Comparison of ENCODE assay signal across 1 cellular context in the genomic region with DNA sequence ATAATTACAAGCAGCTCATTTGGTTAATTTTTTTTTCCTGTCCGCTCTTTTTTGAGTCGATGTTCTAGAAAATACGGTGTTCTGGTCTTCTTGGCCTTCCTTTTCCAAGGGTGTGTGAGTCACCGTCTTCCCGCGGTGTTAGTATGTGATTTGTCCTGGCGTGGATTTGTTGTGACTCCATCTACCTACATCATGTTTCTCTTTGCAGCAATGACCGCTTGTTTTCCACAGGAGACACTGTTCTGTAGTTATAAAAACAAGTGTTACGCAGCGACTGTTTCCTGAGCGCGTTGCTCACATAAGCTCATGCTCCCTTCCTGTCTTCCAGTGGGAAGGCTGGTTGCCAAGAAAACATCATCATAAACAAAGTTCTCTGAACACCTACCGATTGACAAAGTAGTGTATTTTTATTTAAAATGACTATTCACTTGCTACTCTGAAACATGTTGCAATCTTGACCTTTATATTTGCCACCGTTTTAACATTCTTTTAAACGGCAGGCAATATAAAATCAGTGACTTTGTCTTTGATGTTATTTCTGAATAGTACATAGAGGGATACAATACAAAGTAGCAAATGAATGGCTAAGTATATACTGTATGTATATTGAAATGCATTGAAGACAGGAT.
TF ChIP-seq lines count a peak whose summit lies in the region.

No MANE protein-coding gene starts in this region.

TF ChIP-seq in HEK293, 187 proteins besides CTCF, POLR2A, EP300 and RAD21:
- TF ChIP-seq ZNF621 (tag by site-specific recombination; IDR thresholded peaks at IDR 0.05), result no peak
- TF ChIP-seq, protein P1, sequence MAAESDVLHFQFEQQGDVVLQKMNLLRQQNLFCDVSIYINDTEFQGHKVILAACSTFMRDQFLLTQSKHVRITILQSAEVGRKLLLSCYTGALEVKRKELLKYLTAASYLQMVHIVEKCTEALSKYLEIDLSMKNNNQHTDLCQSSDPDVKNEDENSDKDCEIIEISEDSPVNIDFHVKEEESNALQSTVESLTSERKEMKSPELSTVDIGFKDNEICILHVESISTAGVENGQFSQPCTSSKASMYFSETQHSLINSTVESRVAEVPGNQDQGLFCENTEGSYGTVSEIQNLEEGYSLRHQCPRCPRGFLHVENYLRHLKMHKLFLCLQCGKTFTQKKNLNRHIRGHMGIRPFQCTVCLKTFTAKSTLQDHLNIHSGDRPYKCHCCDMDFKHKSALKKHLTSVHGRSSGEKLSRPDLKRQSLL (tag by site-specific recombination; IDR thresholded peaks at IDR 0.05), result no peak
- TF ChIP-seq SETDB1 (IDR thresholded peaks at IDR 0.05; ENCODE audit: insufficient read length, low read length), result peak; percentile 21
